8 cellular contexts compared by ENCODE assay signal in genomic region chr11:72225411-72225951, GRCh38. TPM values are rescaled to one million over a fixed set of nuclear protein-coding genes. Genes with fewer than 3 reads are reported as not detected.
DNase-seq lines count a peak whose midpoint lies in the region; ATAC-seq, FAIRE-seq and TF ChIP-seq lines count a peak whose summit lies in the region.

No MANE protein-coding gene starts in this region.

- peak overlapping the region; percentile 97 for H3K9ac ChIP-seq in BLaER1

- TF ChIP-seq POLR2A in suprapubic skin (IDR thresholded peaks at IDR 0.05) = no peak

- peak overlapping the region; percentile 97 for H3K27ac Mint-ChIP-seq in activated naive CD8-positive, alpha-beta T cell

- no peaks in the 10 kb centered on the region for H3K36me3 Mint-ChIP-seq in activated naive CD8-positive, alpha-beta T cell

- no peaks in the 10 kb centered on the region for H3K9me3 ChIP-seq in BLaER1
- H3K9me3 ChIP-seq in suprapubic skin = no peaks in the 10 kb centered on the region

- H3K27me3 ChIP-seq in BLaER1 = no peaks in the 10 kb centered on the region
- H3K27me3 ChIP-seq in suprapubic skin = no peaks in the 10 kb centered on the region

- H3K4me3 ChIP-seq in BLaER1 (peak overlapping the region; percentile 93), suprapubic skin (peak overlapping the region; percentile 77)

- H3K4me3 Mint-ChIP-seq in activated naive CD8-positive, alpha-beta T cell = peak overlapping the region; percentile 94

- H3K4me1 Mint-ChIP-seq in activated naive CD8-positive, alpha-beta T cell (ENCODE audit: low read depth) = peaks cover 21% of the 10 kb centered on the region

- H4K20me1 ChIP-seq in BLaER1 = peaks cover 54% of the 10 kb centered on the region

- peak overlapping the region; percentile 93 for H3K4me2 ChIP-seq in BLaER1

- H3K27me3 Mint-ChIP-seq in activated naive CD8-positive, alpha-beta T cell = no peaks in the 10 kb centered on the region

- no peak for TF ChIP-seq EP300 in suprapubic skin (IDR thresholded peaks at IDR 0.05)

- peak overlapping the region; percentile 98 for H3K27ac ChIP-seq in BLaER1
- peak overlapping the region; percentile 93 for H3K27ac ChIP-seq in suprapubic skin

- 23% methylated on average over 11 of the region's 11 CpGs for WGBS in suprapubic skin

- DNase-seq in HTR-8/SVneo (ENCODE audit: insufficient read length, low spot score) (no peak), left lobe of liver (ENCODE audit: low spot score) (peak; percentile 45), suprapubic skin (ENCODE audit: low spot score in 2 of 2) (peak in 1 of 2 donors; percentile 56), NCI-H1436 (lab: John Stamatoyannopoulos, UW) (no peak), NCI-H524 treated with DMSO at 0.1 percent for 48 hours (lab: John Stamatoyannopoulos, UW) (no peak)

- H3K9me3 Mint-ChIP-seq in activated naive CD8-positive, alpha-beta T cell (ENCODE audit: low read depth) = no peaks in the 10 kb centered on the region

- H3K36me3 ChIP-seq in BLaER1 (peaks cover 44% of the 10 kb centered on the region), suprapubic skin (peaks cover 26% of the 10 kb centered on the region)

- no peak for ATAC-seq in left lobe of liver
- ATAC-seq in GM21576 (IDR thresholded peaks at IDR 0.05; ENCODE audit: unreplicated experiment) = no peak

- TF ChIP-seq CTCF in suprapubic skin (IDR thresholded peaks at IDR 0.05) = no peak

- FAIRE-seq in HTR-8/SVneo (lab: Jason Lieb, UNC) = peak; percentile 44

- peaks cover 45% of the 10 kb centered on the region for H3K4me1 ChIP-seq in BLaER1
- H3K4me1 ChIP-seq in suprapubic skin = peaks cover 44% of the 10 kb centered on the region

RNA-seq across cellular contexts. Expression of gene INPPL1, which starts 0.9 kb away (rescaled TPM):
- total RNA-seq in left lobe of liver = 56.3 TPM
- total RNA-seq in suprapubic skin = 100 to 1,000 TPM in 1 of 4 donors, 10 to 100 TPM in 3; 31.0 to 102 (median 63.1) TPM

RNA-seq across cellular contexts. Expression of gene FOLR2, which starts 8.9 kb away (rescaled TPM):
- 5.8 TPM for total RNA-seq in left lobe of liver
- total RNA-seq in suprapubic skin = 10 to 100 TPM in 1 of 4 donors, 1 to 10 TPM in 3; 3.1 to 10.1 (median 5.1) TPM

RNA-seq across cellular contexts. Expression of gene PHOX2A, which starts 18.5 kb away (rescaled TPM):
- total RNA-seq in left lobe of liver (not detected), suprapubic skin (not detected)

RNA-seq across cellular contexts. Expression of gene FOLR1, which starts 33.5 kb away (rescaled TPM):
- total RNA-seq in left lobe of liver (not detected), suprapubic skin (1 to 10 TPM in 3 of 4 donors, not detected in 1; 1.5 to 4.3 (median 4.3) TPM)
